9 cellular contexts compared by ENCODE assay signal in genomic region chr2:176852667-176853066, GRCh38.
DNase-seq lines count a peak whose midpoint lies in the region; ATAC-seq and TF ChIP-seq lines count a peak whose summit lies in the region.
"Had no signal": no experiment of that assay in that cellular context is flagged by ENCODE, and none has a peak within 500 bp of the region (broad histone marks: within the 10 kb centered on the region; RNA-seq: fewer than 3 reads in every experiment).

No MANE protein-coding gene starts in this region.

- DNase-seq in DMS79 treated with DMSO at 0.1 percent for 48 hours (lab: John Stamatoyannopoulos, UW) (peak; percentile 46), GM20000 (ENCODE audit: low spot score) (peak; percentile 8), NCI-H748 treated with DMSO at 0.1 percent for 48 hours (lab: John Stamatoyannopoulos, UW) (peak; percentile 24), kidney tubule cell (ENCODE audit: low spot score) (peak; percentile 9), mesenteric fat pad (ENCODE audit: low spot score) (no peak), SKM-1 treated with dmso at 0.1 percent for 144 hours (lab: John Stamatoyannopoulos, UW; ENCODE audit: unreplicated experiment) (no peak)
- DNase-seq: dermis blood vessel endothelial cell had no signal

- H3K9me3 ChIP-seq in gastroesophageal sphincter, result no peaks in the 10 kb centered on the region

- TF ChIP-seq EP300 in gastroesophageal sphincter (IDR thresholded peaks at IDR 0.05), result no peak

- no peaks in the 10 kb centered on the region for H3K4me1 ChIP-seq in gastroesophageal sphincter

- no peak for TF ChIP-seq POLR2A in gastroesophageal sphincter (IDR thresholded peaks at IDR 0.05)

- ATAC-seq in HG03108 (IDR thresholded peaks at IDR 0.05; ENCODE audit: unreplicated experiment), result no peak
- ATAC-seq in gastroesophageal sphincter, result no peak

- whole genome bisulfite sequencing in gastroesophageal sphincter (ENCODE audit: low coverage in 1 of 2), 2 donors, result 69 to 72% methylated on average over 2 to 3 of the region's 3 CpGs

- no peak overlapping the region for H3K4me3 ChIP-seq in gastroesophageal sphincter

- H3K27ac ChIP-seq in gastroesophageal sphincter, result no peak overlapping the region

- H3K27me3 ChIP-seq in gastroesophageal sphincter, result peaks cover 21% of the 10 kb centered on the region

- no peaks in the 10 kb centered on the region for H3K36me3 ChIP-seq in gastroesophageal sphincter

- TF ChIP-seq CTCF in GM20000 (IDR thresholded peaks at IDR 0.05; ENCODE audit: extremely low read depth, missing control alignments) (no peak), gastroesophageal sphincter (IDR thresholded peaks at IDR 0.05) (no peak)

Comparison
In these comparisons a context has a peak if more than half of its experiments do, and no peak if none do; other contexts are left out.
1. DNase-seq: peak in DMS79 treated with DMSO at 0.1 percent for 48 hours (single experiment), GM20000 (single experiment), NCI-H748 treated with DMSO at 0.1 percent for 48 hours (single experiment) and kidney tubule cell (single experiment); none in mesenteric fat pad (single experiment) and SKM-1 treated with dmso at 0.1 percent for 144 hours (single experiment).